ENCODE assay signal across 12 cellular contexts in genomic region chr5:32390819-32391591, GRCh38. TPM values are rescaled to one million over a fixed set of nuclear protein-coding genes. Genes with fewer than 3 reads are reported as not detected.
DNase-seq lines count a peak whose midpoint lies in the region; ATAC-seq, FAIRE-seq and TF ChIP-seq lines count a peak whose summit lies in the region.
"Had no signal": no experiment of that assay in that cellular context is flagged by ENCODE, and none has a peak within 500 bp of the region (broad histone marks: within the 10 kb centered on the region; RNA-seq: fewer than 3 reads in every experiment).

No MANE protein-coding gene starts in this region.

- H3K4me1 Mint-ChIP-seq in astrocyte (ENCODE audit: low read depth, unreplicated experiment): peaks cover 20% of the 10 kb centered on the region
- no peaks in the 10 kb centered on the region for H3K4me1 Mint-ChIP-seq in stimulated activated naive B cell treated with anti-CD40 and anti-IgM and Interleukin-4, amounts not matched to agents 10 μg/mL and 1 μg/mL and 100 μg/mL, for 72 hours

- no peaks in the 10 kb centered on the region for H3K4me1 ChIP-seq in astrocyte (ENCODE audit: insufficient read depth, low read length)
- H3K4me1 ChIP-seq: prostate gland, upper lobe of left lung had no signal

- H3K36me3 ChIP-seq in astrocyte (ENCODE audit: insufficient read depth, low read length): peaks cover 63% of the 10 kb centered on the region
- H3K36me3 ChIP-seq: prostate gland had no signal

- H3K27me3 ChIP-seq in astrocyte (ENCODE audit: insufficient read depth, low read length): no peaks in the 10 kb centered on the region
- H3K27me3 ChIP-seq: upper lobe of left lung had no signal

- FAIRE-seq in astrocyte (lab: Jason Lieb, UNC): no peak

- no peak for TF ChIP-seq CTCF in astrocyte (IDR thresholded peaks at IDR 0.05; ENCODE audit: insufficient read depth, low read depth, low read length)

- H3K79me2 ChIP-seq in astrocyte (ENCODE audit: insufficient read depth, low read length): no peaks in the 10 kb centered on the region

- no peaks in the 10 kb centered on the region for H3K9me3 ChIP-seq in astrocyte (ENCODE audit: insufficient read depth, low read depth, low read length)
- H3K9me3 ChIP-seq: prostate gland, upper lobe of left lung had no signal

- H2AFZ ChIP-seq in astrocyte (ENCODE audit: low read depth, low read length): no peak overlapping the region

- peak; percentile 76 for DNase-seq in A172 (ENCODE audit: low spot score)
- peak; percentile 5 for DNase-seq in HuH-7.5 (ENCODE audit: low spot score)
- peak; percentile 88 for DNase-seq in astrocyte (ENCODE audit: low read depth)
- no peak for DNase-seq in left lobe of liver (ENCODE audit: low spot score)
- no peak for DNase-seq in stimulated activated naive B cell treated with anti-CD40 and anti-IgM and Interleukin-4, amounts not matched to agents 10 μg/mL and 1 μg/mL and 100 μg/mL, for 72 hours
- no peak for DNase-seq in GOT3 (lab: John Stamatoyannopoulos, UW)
- no peak for DNase-seq in Ammon's horn (ENCODE audit: low spot score)
- DNase-seq: COR-L47, KBM-7, upper lobe of left lung had no signal

- peaks cover 17% of the 10 kb centered on the region for H4K20me1 ChIP-seq in astrocyte (ENCODE audit: insufficient read depth, low read length)

- H3K27me3 Mint-ChIP-seq in astrocyte (ENCODE audit: low read depth, unreplicated experiment): no peaks in the 10 kb centered on the region
- H3K27me3 Mint-ChIP-seq in stimulated activated naive B cell treated with anti-CD40 and anti-IgM and Interleukin-4, amounts not matched to agents 10 μg/mL and 1 μg/mL and 100 μg/mL, for 72 hours: no peaks in the 10 kb centered on the region

- ATAC-seq in left lobe of liver (peak; percentile 52), HG03354 (IDR thresholded peaks at IDR 0.05; ENCODE audit: poor library complexity, severe bottlenecking, unreplicated experiment) (no peak)
- ATAC-seq in stimulated activated naive B cell treated with anti-CD40 and anti-IgM and Interleukin-4, amounts not matched to agents 10 μg/mL and 1 μg/mL and 100 μg/mL, for 72 hours (replicated peaks): no peak

- H3K27ac ChIP-seq in astrocyte (ENCODE audit: low read depth, low read length): peak overlapping the region; percentile 44
- H3K27ac ChIP-seq: prostate gland, upper lobe of left lung had no signal

- no peak overlapping the region for H3K4me2 ChIP-seq in astrocyte (ENCODE audit: low read length)

- peak overlapping the region; percentile 96 for H3K27ac Mint-ChIP-seq in astrocyte (ENCODE audit: unreplicated experiment)
- no peak overlapping the region for H3K27ac Mint-ChIP-seq in stimulated activated naive B cell treated with anti-CD40 and anti-IgM and Interleukin-4, amounts not matched to agents 10 μg/mL and 1 μg/mL and 100 μg/mL, for 72 hours

- peaks cover 11% of the 10 kb centered on the region for H3K36me3 Mint-ChIP-seq in astrocyte (ENCODE audit: low read depth, unreplicated experiment)
- H3K36me3 Mint-ChIP-seq in stimulated activated naive B cell treated with anti-CD40 and anti-IgM and Interleukin-4, amounts not matched to agents 10 μg/mL and 1 μg/mL and 100 μg/mL, for 72 hours: peaks cover 29 to 42% of the 10 kb centered on the region in 2 donors

- H3K9me3 Mint-ChIP-seq in astrocyte (ENCODE audit: unreplicated experiment): no peaks in the 10 kb centered on the region
- H3K9me3 Mint-ChIP-seq in stimulated activated naive B cell treated with anti-CD40 and anti-IgM and Interleukin-4, amounts not matched to agents 10 μg/mL and 1 μg/mL and 100 μg/mL, for 72 hours: no peaks in the 10 kb centered on the region

- H3K9ac ChIP-seq in astrocyte (ENCODE audit: low read length): no peak overlapping the region

- no peak overlapping the region for H3K4me3 Mint-ChIP-seq in astrocyte (ENCODE audit: unreplicated experiment)
- H3K4me3 Mint-ChIP-seq in stimulated activated naive B cell treated with anti-CD40 and anti-IgM and Interleukin-4, amounts not matched to agents 10 μg/mL and 1 μg/mL and 100 μg/mL, for 72 hours: no peak overlapping the region

- H3K4me3 ChIP-seq in astrocyte (ENCODE audit: insufficient read depth, low read depth, low read length): no peak overlapping the region
- H3K4me3 ChIP-seq: prostate gland, upper lobe of left lung had no signal

RNA-seq across cellular contexts. Expression of gene ZFR, which starts 53.5 kb away (rescaled TPM):
- total RNA-seq in A172 (2014; rRNA removed; shearing (Covaris generic)): 86.8 and 104 TPM in 2 replicates
- total RNA-seq in astrocyte (65.8 and 68.4 TPM in 2 replicates), left lobe of liver (18.2 TPM)

Comparison
In these comparisons a context has a peak if more than half of its experiments do, and no peak if none do; other contexts are left out.
1. DNase-seq: peak in A172 (single experiment), HuH-7.5 (single experiment) and astrocyte (single experiment); none in left lobe of liver (single experiment), stimulated activated naive B cell treated with anti-CD40 and anti-IgM and Interleukin-4, amounts not matched to agents 10 μg/mL and 1 μg/mL and 100 μg/mL, for 72 hours (single experiment), GOT3 (single experiment) and Ammon's horn (single experiment).